16 cellular contexts compared by ENCODE assay signal in genomic region chr4:38762560-38762959, GRCh38. TPM values are rescaled to one million over a fixed set of nuclear protein-coding genes. Genes with fewer than 3 reads are reported as not detected.
DNase-seq lines count a peak whose midpoint lies in the region; ATAC-seq and TF ChIP-seq lines count a peak whose summit lies in the region.
"Had no signal": no experiment of that assay in that cellular context is flagged by ENCODE, and none has a peak within 500 bp of the region (broad histone marks: within the 10 kb centered on the region; RNA-seq: fewer than 3 reads in every experiment).

No MANE protein-coding gene starts in this region.

- H3K27ac ChIP-seq in H9 (ENCODE audit: insufficient read length, low read depth, low read length) (no peak overlapping the region), OCI-LY1 (ENCODE audit: low read depth, low read length, poor library complexity, severe bottlenecking) (peak overlapping the region; percentile 100)

- H3K14ac ChIP-seq in H9 (ENCODE audit: insufficient read depth, low read length), result 0 out of 2 replicates have a peak overlapping the region, but pooled peaks have one; percentile 37

- no peaks in the 10 kb centered on the region for H3K9me2 ChIP-seq in OCI-LY1 (ENCODE audit: low read depth, low read length)

- H3K23me2 ChIP-seq in H9 (ENCODE audit: insufficient read length, low read depth, low read length, poor library complexity, severe bottlenecking), result no peaks in the 10 kb centered on the region

- H3K27ac Mint-ChIP-seq in CD14-positive monocyte (peak overlapping the region; percentile 68 to 100 (median 99)), H9 (0 out of 7 replicates have a peak overlapping the region, but pooled peaks of 1 of the 3 experiments have one; percentile 5)
- H3K27ac Mint-ChIP-seq: activated naive CD4-positive, alpha-beta T cell treated with anti-CD3 and anti-CD28 coated beads, Interleukin-2, amount 50 U/mL, for 24 hours had no signal

- H3T11ph ChIP-seq in H9 (ENCODE audit: low read length), result no peak overlapping the region

- no peak overlapping the region for H3K23ac ChIP-seq in H9 (ENCODE audit: insufficient read length, low read depth, low read length)

- no peak overlapping the region for H2AFZ ChIP-seq in H9 (ENCODE audit: low read length)
- H2AFZ ChIP-seq in OCI-LY1 (ENCODE audit: low read length), result no peak overlapping the region

- in situ Hi-C loops in ACHN (cut with HindIII; ENCODE audit: low pct_ligation_motif_present, low pct_unique_long_range_greater_than_20kb, low sequenced_read_pairs), result no loop called here

- H2AK5ac ChIP-seq in H9 (ENCODE audit: insufficient read length, low read length), result no peak overlapping the region

- intact Hi-C loops in CD14-positive monocyte (cut with micrococcal nuclease), result loop anchor here in 1 of 2 donors (5.0 kb wide), 1 partner anchor 95 kb away; the partner anchor contains the start of gene TLR6

- no peaks in the 10 kb centered on the region for H3K27me3 Mint-ChIP-seq in CD14-positive monocyte (ENCODE audit: low read depth in 3 of 3)
- peaks cover 4% of the 10 kb centered on the region; the same call in 1 of the 2 replicates for H3K27me3 Mint-ChIP-seq in H9 (ENCODE audit: low read depth)
- H3K27me3 Mint-ChIP-seq: activated naive CD4-positive, alpha-beta T cell treated with anti-CD3 and anti-CD28 coated beads, Interleukin-2, amount 50 U/mL, for 24 hours had no signal

- H3K36me3 ChIP-seq in OCI-LY1 (ENCODE audit: insufficient read depth, low read length), result peaks cover 26% of the 10 kb centered on the region

- H3K4me3 Mint-ChIP-seq in CD14-positive monocyte (no peak overlapping the region), H9 (no peak overlapping the region)

- peak overlapping the region; percentile 50 for H3K4me3 ChIP-seq in OCI-LY1 (ENCODE audit: low read depth, low read length, poor library complexity, severe bottlenecking)

- H4K8ac ChIP-seq in H9 (replicated peaks; ENCODE audit: insufficient read length, low read depth, low read length), result no peak overlapping the region

- no peak overlapping the region for H2BK12ac ChIP-seq in H9 (ENCODE audit: insufficient read length, low read depth, low read length)

- H3K4me2 ChIP-seq in H9 (ENCODE audit: insufficient read depth, insufficient read length, low read length), result no peak overlapping the region
- peak overlapping the region; percentile 78 for H3K4me2 ChIP-seq in OCI-LY1 (ENCODE audit: low read length)

- H3K9me3 ChIP-seq in H9 (ENCODE audit: control insufficient read depth, low read depth, low read length), result no peaks in the 10 kb centered on the region
- H3K9me3 ChIP-seq in OCI-LY1 (ENCODE audit: low read length), result peaks cover 5% of the 10 kb centered on the region; the same call in 1 of the 2 replicates

- DNase-seq in CD14-positive monocyte (ENCODE audit: low spot score) (no peak), H9 (no peak), ACHN (no peak), AG20443 (ENCODE audit: low spot score) (no peak)
- no peak for DNase-seq in central memory CD4-positive, alpha-beta T cell
- DNase-seq: cerebellar nuclear complex; DND-41; NCI-H1048; NCI-H2227 treated with DMSO at 0.1 percent for 48 hours; stimulated activated CD4-positive, alpha-beta T cell treated with anti-CD3 and anti-CD28 coated beads, Interleukin-1b, Interleukin-23, amount 100 ng/mL, for 48 hours; stimulated activated naive CD4-positive, alpha-beta T cell treated with Interleukin-2 at 50 U/mL for 16 hours had no signal

- no peak overlapping the region for H3K9ac ChIP-seq in H9 (ENCODE audit: extremely low read depth, insufficient read length, low read length)
- H3K9ac ChIP-seq in OCI-LY1 (ENCODE audit: low read length), result peak overlapping the region; percentile 94

- H3K27me3 ChIP-seq in H9 (ENCODE audit: insufficient read depth, low read length), result no peaks in the 10 kb centered on the region
- no peaks in the 10 kb centered on the region for H3K27me3 ChIP-seq in OCI-LY1 (ENCODE audit: insufficient read depth, low read length)

- H3F3A ChIP-seq in OCI-LY1 (ENCODE audit: insufficient read depth, low read length), result peaks cover 4% of the 10 kb centered on the region; the same call in 1 of the 2 replicates

- H3K79me2 ChIP-seq in H9 (ENCODE audit: insufficient read depth, low read length) (no peaks in the 10 kb centered on the region), OCI-LY1 (ENCODE audit: insufficient read depth, low read length) (no peaks in the 10 kb centered on the region)

- no peak overlapping the region for H2BK120ac ChIP-seq in H9 (ENCODE audit: low read depth, low read length, poor library complexity, severe bottlenecking)

- H3K4me1 ChIP-seq in H9 (ENCODE audit: insufficient read depth, low read length), result no peaks in the 10 kb centered on the region
- H3K4me1 ChIP-seq in OCI-LY1 (ENCODE audit: insufficient read depth, low read length, severe bottlenecking), result peaks cover 67% of the 10 kb centered on the region

- no peak overlapping the region for H4K5ac ChIP-seq in H9 (ENCODE audit: insufficient read length, low read depth, low read length)

- H3K4me1 Mint-ChIP-seq in CD14-positive monocyte (peaks cover 67% of the 10 kb centered on the region), H9 (peaks cover 8 to 9% of the 10 kb centered on the region in 2 experiments; a peak in 1 of 4 replicates)

- no peak overlapping the region for H2BK20ac ChIP-seq in H9 (ENCODE audit: low read depth, low read length, poor library complexity, severe bottlenecking)

- H4K20me1 ChIP-seq in H9 (ENCODE audit: control insufficient read depth, insufficient read depth, insufficient read length) (no peaks in the 10 kb centered on the region), OCI-LY1 (ENCODE audit: insufficient read depth, low read length) (no peaks in the 10 kb centered on the region)

- no peak overlapping the region for H2BK15ac ChIP-seq in H9 (ENCODE audit: low read depth, low read length)

- no peak overlapping the region for H3K56ac ChIP-seq in H9 (ENCODE audit: insufficient read length, low read depth, low read length)

- TF ChIP-seq CTCF in CD14-positive monocyte (IDR thresholded peaks at IDR 0.05), result no peak
- TF ChIP-seq CTCF in H9 (conservative IDR thresholded peaks at IDR 0.05), result no peak
- no peak for TF ChIP-seq CTCF in OCI-LY1 (IDR thresholded peaks at IDR 0.05; ENCODE audit: low read length)

- H4K91ac ChIP-seq in H9 (ENCODE audit: insufficient read length, low read depth, low read length), result no peak overlapping the region

- peak; percentile 19 for ATAC-seq in GM18858 (IDR thresholded peaks at IDR 0.05; ENCODE audit: unreplicated experiment)
- no peak for ATAC-seq in HG03469 (IDR thresholded peaks at IDR 0.05; ENCODE audit: unreplicated experiment)

- peaks cover 6 to 9% of the 10 kb centered on the region in 2 donors for H3K36me3 Mint-ChIP-seq in CD14-positive monocyte
- no peaks in the 10 kb centered on the region for H3K36me3 Mint-ChIP-seq in H9 (ENCODE audit: insufficient read depth in 1 of 3, low read depth in 3 of 3)

- no peak overlapping the region for H2BK5ac ChIP-seq in H9 (ENCODE audit: insufficient read length, low read length)

- H3K9me3 Mint-ChIP-seq in CD14-positive monocyte (peaks cover 0 to 11% (median 5%) of the 10 kb centered on the region in 7 donors), H9 (peaks cover 0 to 2% of the 10 kb centered on the region in 2 experiments; a peak in 1 of 5 replicates)

- no peak overlapping the region for H3K18ac ChIP-seq in H9 (ENCODE audit: insufficient read length, low read depth, low read length)

- no CpG with 5 or more reads among the region's 14 CpGs for WGBS in H9 (ENCODE audit: extremely low coverage, insufficient read length, low lambda C conversion rate)

- H3K4ac ChIP-seq in H9 (ENCODE audit: low read depth, low read length), result no peak overlapping the region

- H3K79me1 ChIP-seq in H9 (ENCODE audit: insufficient read depth, low read depth, low read length, poor library complexity, severe bottlenecking), result no peaks in the 10 kb centered on the region

RNA-seq across cellular contexts. Expression of gene TLR10, which starts 20.2 kb away (rescaled TPM):
- 1 to 10 TPM; 1.1 to 1.2 TPM for polyA plus RNA-seq in CD14-positive monocyte
- total RNA-seq in H9 (2021), result not detected in 2 replicates
- total RNA-seq: fibroblast of lung had no signal
- polyA plus RNA-seq: fibroblast of lung had no signal

RNA-seq across cellular contexts. Expression of gene TLR1, which starts 42.0 kb away (rescaled TPM):
- polyA plus RNA-seq in CD14-positive monocyte, result 100 to 1,000 TPM in 1 of 2 donors, 10 to 100 TPM in 1; 62.2 to 117 TPM
- total RNA-seq in H9 (2021), result not detected in 2 replicates
